In genomic region chr6:111564482-111564945, GRCh38 we compare ENCODE assay signal across 8 cellular contexts. TPM values are rescaled to one million over a fixed set of nuclear protein-coding genes. Genes with fewer than 3 reads are reported as not detected.
DNase-seq lines count a peak whose midpoint lies in the region; ATAC-seq and TF ChIP-seq lines count a peak whose summit lies in the region.

No MANE protein-coding gene starts in this region.

- DNase-seq in GM04503 (ENCODE audit: low read depth) (peak; percentile 67), M059J (ENCODE audit: low read depth) (peak; percentile 99), colonic mucosa (no peak), progenitor cell of endocrine pancreas (ENCODE audit: low spot score, unreplicated experiment) (no peak), H7 (no peak), NCI-H1930 (lab: John Stamatoyannopoulos, UW) (no peak)

- H3K4me1 ChIP-seq in colonic mucosa: no peaks in the 10 kb centered on the region

- H3K36me3 Mint-ChIP-seq in progenitor cell of endocrine pancreas (ENCODE audit: insufficient read depth): peaks cover 23% of the 10 kb centered on the region

- H3K9me3 Mint-ChIP-seq in progenitor cell of endocrine pancreas (ENCODE audit: low read depth): no peaks in the 10 kb centered on the region

- ATAC-seq in HG03095 (IDR thresholded peaks at IDR 0.05; ENCODE audit: unreplicated experiment) (no peak), GM21367 (IDR thresholded peaks at IDR 0.05; ENCODE audit: unreplicated experiment) (no peak)

- H3K27ac ChIP-seq in colonic mucosa: peak overlapping the region; percentile 10

- H3K36me3 ChIP-seq in colonic mucosa (peaks cover 9% of the 10 kb centered on the region), H7 (replicated peaks; ENCODE audit: control insufficient read depth, insufficient read depth, low read length) (peaks cover 20% of the 10 kb centered on the region)

- peak overlapping the region in 1 of 2 donors; percentile 9 for H3K9ac ChIP-seq in colonic mucosa (ENCODE audit: low read depth in 2 of 2, low read length in 2 of 2)

- H3K4me3 ChIP-seq in colonic mucosa (no peak overlapping the region), H7 (ENCODE audit: insufficient read depth, low read depth, low read length) (no peak overlapping the region)

- H3K4me3 Mint-ChIP-seq in progenitor cell of endocrine pancreas (ENCODE audit: low read depth): no peak overlapping the region

- H3K27ac Mint-ChIP-seq in progenitor cell of endocrine pancreas: peak overlapping the region; percentile 37

- H3K27me3 ChIP-seq in colonic mucosa: no peaks in the 10 kb centered on the region
- no peaks in the 10 kb centered on the region for H3K27me3 ChIP-seq in H7 (ENCODE audit: control insufficient read depth, insufficient read depth, low read length)

- H3K27me3 Mint-ChIP-seq in progenitor cell of endocrine pancreas: no peaks in the 10 kb centered on the region

- H3K4me1 Mint-ChIP-seq in progenitor cell of endocrine pancreas (ENCODE audit: low read depth): peaks cover 44% of the 10 kb centered on the region

- no peak for TF ChIP-seq CTCF in colonic mucosa (IDR thresholded peaks at IDR 0.05)
- no peak for TF ChIP-seq CTCF in progenitor cell of endocrine pancreas (IDR thresholded peaks at IDR 0.05; ENCODE audit: unreplicated experiment)

- no peaks in the 10 kb centered on the region for H3K9me3 ChIP-seq in colonic mucosa

- intact Hi-C loops in colonic mucosa (cut with DNase I): loop anchor here (10.0 kb wide), 1 partner anchor 80 kb away; the partner anchor contains the start of gene REV3L

RNA-seq across cellular contexts. Expression of gene TRAF3IP2, which starts 41.2 kb away (rescaled TPM):
- 46.8 and 51.1 TPM in 2 replicates for total RNA-seq in M059J (2014; rRNA removed; shearing (Covaris generic))
- total RNA-seq in colonic mucosa (10 to 100 TPM; 62.0 to 66.6 TPM), progenitor cell of endocrine pancreas (23.4 and 24.9 TPM in 2 replicates)
- 24.1 and 46.7 TPM in 2 replicates for total RNA-seq in H7 (2014; rRNA removed; shearing (Covaris generic))

Comparison
In these comparisons a context has a peak if more than half of its experiments do, and no peak if none do; other contexts are left out.
1. DNase-seq: peak in GM04503 (single experiment) and M059J (single experiment); none in colonic mucosa (single experiment), progenitor cell of endocrine pancreas (single experiment), H7 (single experiment) and NCI-H1930 (0 of 2).